Comparison of ENCODE assay signal across 1 cellular context in the genomic region with DNA sequence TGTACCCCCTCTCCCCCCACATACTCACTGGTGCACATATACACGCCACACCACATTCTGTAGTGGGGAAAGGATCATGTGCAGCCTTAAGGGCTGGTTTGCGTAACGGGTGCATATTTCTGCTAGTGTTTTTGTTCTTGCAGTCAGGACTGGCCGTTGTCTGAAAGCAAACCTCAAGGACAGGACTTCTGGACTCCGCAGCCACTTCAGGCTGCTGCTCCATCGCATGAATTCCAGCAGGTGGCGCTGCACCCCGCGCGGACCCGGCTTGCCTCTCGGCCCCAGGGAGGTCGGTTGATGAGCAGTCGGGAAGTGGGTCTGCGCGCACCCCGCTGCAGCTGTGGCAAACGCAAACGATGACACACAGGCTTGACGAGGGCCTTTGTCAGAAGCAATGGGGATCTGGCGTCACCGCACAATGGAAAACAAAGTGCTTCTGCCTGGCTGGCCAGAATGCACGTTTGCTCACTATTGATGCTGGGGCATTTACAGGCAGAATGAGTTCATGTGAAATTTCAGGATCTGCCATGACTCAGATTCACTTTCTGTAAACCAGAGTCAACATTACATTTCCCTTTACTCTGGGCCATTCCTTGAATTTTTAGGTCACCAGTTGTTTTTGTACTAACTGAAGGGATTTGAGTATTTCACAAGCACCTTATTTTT.
TF ChIP-seq lines count a peak whose summit lies in the region.

No MANE protein-coding gene starts in this region.

TF ChIP-seq in HepG2, 621 proteins besides CTCF, POLR2A, EP300 and RAD21 (continued from another document and continues in another):
- TF ChIP-seq, protein P1, sequence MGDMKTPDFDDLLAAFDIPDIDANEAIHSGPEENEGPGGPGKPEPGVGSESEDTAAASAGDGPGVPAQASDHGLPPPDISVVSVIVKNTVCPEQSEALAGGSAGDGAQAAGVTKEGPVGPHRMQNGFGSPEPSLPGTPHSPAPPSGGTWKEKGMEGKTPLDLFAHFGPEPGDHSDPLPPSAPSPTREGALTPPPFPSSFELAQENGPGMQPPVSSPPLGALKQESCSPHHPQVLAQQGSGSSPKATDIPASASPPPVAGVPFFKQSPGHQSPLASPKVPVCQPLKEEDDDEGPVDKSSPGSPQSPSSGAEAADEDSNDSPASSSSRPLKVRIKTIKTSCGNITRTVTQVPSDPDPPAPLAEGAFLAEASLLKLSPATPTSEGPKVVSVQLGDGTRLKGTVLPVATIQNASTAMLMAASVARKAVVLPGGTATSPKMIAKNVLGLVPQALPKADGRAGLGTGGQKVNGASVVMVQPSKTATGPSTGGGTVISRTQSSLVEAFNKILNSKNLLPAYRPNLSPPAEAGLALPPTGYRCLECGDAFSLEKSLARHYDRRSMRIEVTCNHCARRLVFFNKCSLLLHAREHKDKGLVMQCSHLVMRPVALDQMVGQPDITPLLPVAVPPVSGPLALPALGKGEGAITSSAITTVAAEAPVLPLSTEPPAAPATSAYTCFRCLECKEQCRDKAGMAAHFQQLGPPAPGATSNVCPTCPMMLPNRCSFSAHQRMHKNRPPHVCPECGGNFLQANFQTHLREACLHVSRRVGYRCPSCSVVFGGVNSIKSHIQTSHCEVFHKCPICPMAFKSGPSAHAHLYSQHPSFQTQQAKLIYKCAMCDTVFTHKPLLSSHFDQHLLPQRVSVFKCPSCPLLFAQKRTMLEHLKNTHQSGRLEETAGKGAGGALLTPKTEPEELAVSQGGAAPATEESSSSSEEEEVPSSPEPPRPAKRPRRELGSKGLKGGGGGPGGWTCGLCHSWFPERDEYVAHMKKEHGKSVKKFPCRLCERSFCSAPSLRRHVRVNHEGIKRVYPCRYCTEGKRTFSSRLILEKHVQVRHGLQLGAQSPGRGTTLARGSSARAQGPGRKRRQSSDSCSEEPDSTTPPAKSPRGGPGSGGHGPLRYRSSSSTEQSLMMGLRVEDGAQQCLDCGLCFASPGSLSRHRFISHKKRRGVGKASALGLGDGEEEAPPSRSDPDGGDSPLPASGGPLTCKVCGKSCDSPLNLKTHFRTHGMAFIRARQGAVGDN (CRISPR knock-in tag; IDR thresholded peaks at IDR 0.05), result peak; percentile 99
- TF ChIP-seq, protein P2, sequence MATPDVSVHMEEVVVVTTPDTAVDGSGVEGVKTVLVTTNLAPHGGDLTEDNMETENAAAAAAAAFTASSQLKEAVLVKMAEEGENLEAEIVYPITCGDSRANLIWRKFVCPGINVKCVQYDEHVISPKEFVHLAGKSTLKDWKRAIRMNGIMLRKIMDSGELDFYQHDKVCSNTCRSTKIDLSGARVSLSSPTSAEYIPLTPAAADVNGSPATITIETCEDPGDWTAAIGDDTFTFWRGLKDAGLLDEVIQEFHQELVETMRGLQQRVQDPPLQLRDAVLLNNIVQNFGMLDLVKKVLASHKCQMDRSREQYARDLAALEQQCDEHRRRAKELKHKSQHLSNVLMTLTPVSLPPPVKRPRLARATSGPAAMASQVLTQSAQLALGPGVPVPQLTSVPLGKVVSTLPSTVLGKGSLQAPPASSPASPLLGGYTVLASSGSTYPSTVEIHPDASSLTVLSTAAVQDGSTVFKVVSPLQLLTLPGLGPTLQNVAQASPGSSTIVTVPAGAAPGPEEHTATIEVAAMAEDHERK (CRISPR knock-in tag; IDR thresholded peaks at IDR 0.05; ENCODE audit: low read depth), result no peak
- TF ChIP-seq SALL1 (CRISPR knock-in tag; IDR thresholded peaks at IDR 0.05), result peak; percentile 99
- peak; percentile 63; the same call in 1 of the 2 replicates for TF ChIP-seq HOXD1 (CRISPR knock-in tag; IDR thresholded peaks at IDR 0.05)
- TF ChIP-seq SOX6 (IDR thresholded peaks at IDR 0.05), result no peak
- TF ChIP-seq SOX6 (CRISPR knock-in tag; IDR thresholded peaks at IDR 0.05), result peak; percentile 95
- TF ChIP-seq KAT7 (CRISPR knock-in tag; IDR thresholded peaks at IDR 0.05; ENCODE audit: borderline replicate concordance), result peak; percentile 95
- peak; percentile 83; the same call in 1 of the 2 replicates for TF ChIP-seq MIER3 (CRISPR knock-in tag; IDR thresholded peaks at IDR 0.05; ENCODE audit: borderline replicate concordance)
- TF ChIP-seq, protein P3, sequence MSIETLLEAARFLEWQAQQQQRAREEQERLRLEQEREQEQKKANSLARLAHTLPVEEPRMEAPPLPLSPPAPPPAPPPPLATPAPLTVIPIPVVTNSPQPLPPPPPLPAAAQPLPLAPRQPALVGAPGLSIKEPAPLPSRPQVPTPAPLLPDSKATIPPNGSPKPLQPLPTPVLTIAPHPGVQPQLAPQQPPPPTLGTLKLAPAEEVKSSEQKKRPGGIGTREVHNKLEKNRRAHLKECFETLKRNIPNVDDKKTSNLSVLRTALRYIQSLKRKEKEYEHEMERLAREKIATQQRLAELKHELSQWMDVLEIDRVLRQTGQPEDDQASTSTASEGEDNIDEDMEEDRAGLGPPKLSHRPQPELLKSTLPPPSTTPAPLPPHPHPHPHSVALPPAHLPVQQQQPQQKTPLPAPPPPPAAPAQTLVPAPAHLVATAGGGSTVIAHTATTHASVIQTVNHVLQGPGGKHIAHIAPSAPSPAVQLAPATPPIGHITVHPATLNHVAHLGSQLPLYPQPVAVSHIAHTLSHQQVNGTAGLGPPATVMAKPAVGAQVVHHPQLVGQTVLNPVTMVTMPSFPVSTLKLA (IDR thresholded peaks at IDR 0.05), result no peak
- TF ChIP-seq ARNTL (CRISPR knock-in tag; IDR thresholded peaks at IDR 0.05), result peak; percentile 55
- TF ChIP-seq ZNF713 (CRISPR knock-in tag; IDR thresholded peaks at IDR 0.05), result no peak
- TF ChIP-seq, protein P4, sequence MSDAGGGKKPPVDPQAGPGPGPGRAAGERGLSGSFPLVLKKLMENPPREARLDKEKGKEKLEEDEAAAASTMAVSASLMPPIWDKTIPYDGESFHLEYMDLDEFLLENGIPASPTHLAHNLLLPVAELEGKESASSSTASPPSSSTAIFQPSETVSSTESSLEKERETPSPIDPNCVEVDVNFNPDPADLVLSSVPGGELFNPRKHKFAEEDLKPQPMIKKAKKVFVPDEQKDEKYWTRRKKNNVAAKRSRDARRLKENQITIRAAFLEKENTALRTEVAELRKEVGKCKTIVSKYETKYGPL (CRISPR knock-in tag; IDR thresholded peaks at IDR 0.05), result no peak
- TF ChIP-seq ZNF83 (CRISPR knock-in tag; IDR thresholded peaks at IDR 0.05; ENCODE audit: borderline replicate concordance), result no peak
- TF ChIP-seq ZNF335 (CRISPR knock-in tag; IDR thresholded peaks at IDR 0.05), result 0 out of 2 replicates have a peak, but pooled peaks have one; percentile 28
- TF ChIP-seq, protein P5, sequence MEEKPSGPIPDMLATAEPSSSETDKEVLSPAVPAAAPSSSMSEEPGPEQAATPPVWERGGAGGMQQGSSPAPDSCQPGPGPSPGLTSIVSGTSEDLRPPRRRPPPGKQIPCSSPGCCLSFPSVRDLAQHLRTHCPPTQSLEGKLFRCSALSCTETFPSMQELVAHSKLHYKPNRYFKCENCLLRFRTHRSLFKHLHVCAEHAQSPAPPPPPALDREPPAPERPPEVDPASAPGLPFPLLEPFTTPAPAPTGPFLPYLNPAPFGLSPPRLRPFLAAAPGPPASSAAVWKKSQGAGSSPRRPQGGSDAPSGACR (CRISPR knock-in tag; IDR thresholded peaks at IDR 0.05), result peak; percentile 77; the same call in 1 of the 2 replicates
- TF ChIP-seq ZMAT3 (CRISPR knock-in tag; conservative IDR thresholded peaks at IDR 0.05), result no peak; the same call in 1 of the 2 replicates
- peak; percentile 60; the same call in 1 of the 2 replicates for TF ChIP-seq ETV5 (CRISPR knock-in tag; IDR thresholded peaks at IDR 0.05; ENCODE audit: borderline replicate concordance)
- TF ChIP-seq RXRB (CRISPR knock-in tag; IDR thresholded peaks at IDR 0.05; ENCODE audit: borderline replicate concordance), result peak; percentile 73
- no peak for TF ChIP-seq ZNF737 (CRISPR knock-in tag; IDR thresholded peaks at IDR 0.05; ENCODE audit: borderline replicate concordance)
- peak; percentile 47; the same call in 1 of the 2 replicates for TF ChIP-seq CAMTA2 (CRISPR knock-in tag; IDR thresholded peaks at IDR 0.05; ENCODE audit: borderline replicate concordance)
- TF ChIP-seq, protein P6, sequence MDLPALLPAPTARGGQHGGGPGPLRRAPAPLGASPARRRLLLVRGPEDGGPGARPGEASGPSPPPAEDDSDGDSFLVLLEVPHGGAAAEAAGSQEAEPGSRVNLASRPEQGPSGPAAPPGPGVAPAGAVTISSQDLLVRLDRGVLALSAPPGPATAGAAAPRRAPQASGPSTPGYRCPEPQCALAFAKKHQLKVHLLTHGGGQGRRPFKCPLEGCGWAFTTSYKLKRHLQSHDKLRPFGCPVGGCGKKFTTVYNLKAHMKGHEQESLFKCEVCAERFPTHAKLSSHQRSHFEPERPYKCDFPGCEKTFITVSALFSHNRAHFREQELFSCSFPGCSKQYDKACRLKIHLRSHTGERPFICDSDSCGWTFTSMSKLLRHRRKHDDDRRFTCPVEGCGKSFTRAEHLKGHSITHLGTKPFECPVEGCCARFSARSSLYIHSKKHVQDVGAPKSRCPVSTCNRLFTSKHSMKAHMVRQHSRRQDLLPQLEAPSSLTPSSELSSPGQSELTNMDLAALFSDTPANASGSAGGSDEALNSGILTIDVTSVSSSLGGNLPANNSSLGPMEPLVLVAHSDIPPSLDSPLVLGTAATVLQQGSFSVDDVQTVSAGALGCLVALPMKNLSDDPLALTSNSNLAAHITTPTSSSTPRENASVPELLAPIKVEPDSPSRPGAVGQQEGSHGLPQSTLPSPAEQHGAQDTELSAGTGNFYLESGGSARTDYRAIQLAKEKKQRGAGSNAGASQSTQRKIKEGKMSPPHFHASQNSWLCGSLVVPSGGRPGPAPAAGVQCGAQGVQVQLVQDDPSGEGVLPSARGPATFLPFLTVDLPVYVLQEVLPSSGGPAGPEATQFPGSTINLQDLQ (CRISPR knock-in tag; IDR thresholded peaks at IDR 0.05), result no peak
- TF ChIP-seq, protein P7, sequence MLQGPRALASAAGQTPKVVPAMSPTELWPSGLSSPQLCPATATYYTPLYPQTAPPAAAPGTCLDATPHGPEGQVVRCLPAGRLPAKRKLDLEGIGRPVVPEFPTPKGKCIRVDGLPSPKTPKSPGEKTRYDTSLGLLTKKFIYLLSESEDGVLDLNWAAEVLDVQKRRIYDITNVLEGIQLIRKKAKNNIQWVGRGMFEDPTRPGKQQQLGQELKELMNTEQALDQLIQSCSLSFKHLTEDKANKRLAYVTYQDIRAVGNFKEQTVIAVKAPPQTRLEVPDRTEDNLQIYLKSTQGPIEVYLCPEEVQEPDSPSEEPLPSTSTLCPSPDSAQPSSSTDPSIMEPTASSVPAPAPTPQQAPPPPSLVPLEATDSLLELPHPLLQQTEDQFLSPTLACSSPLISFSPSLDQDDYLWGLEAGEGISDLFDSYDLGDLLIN (CRISPR knock-in tag; IDR thresholded peaks at IDR 0.05; ENCODE audit: borderline replicate concordance), result no peak
- TF ChIP-seq, protein P8, sequence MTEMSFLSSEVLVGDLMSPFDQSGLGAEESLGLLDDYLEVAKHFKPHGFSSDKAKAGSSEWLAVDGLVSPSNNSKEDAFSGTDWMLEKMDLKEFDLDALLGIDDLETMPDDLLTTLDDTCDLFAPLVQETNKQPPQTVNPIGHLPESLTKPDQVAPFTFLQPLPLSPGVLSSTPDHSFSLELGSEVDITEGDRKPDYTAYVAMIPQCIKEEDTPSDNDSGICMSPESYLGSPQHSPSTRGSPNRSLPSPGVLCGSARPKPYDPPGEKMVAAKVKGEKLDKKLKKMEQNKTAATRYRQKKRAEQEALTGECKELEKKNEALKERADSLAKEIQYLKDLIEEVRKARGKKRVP (CRISPR knock-in tag; IDR thresholded peaks at IDR 0.05), result peak in 1 of 2 experiments; percentile 86; a peak in 2 of 4 replicates
- TF ChIP-seq ZNF782 (CRISPR knock-in tag; IDR thresholded peaks at IDR 0.05; ENCODE audit: borderline replicate concordance), result peak; percentile 63; the same call in 1 of the 2 replicates
- peak; percentile 54; the same call in 1 of the 2 replicates for TF ChIP-seq GATA4 (IDR thresholded peaks at IDR 0.05; ENCODE audit: borderline replicate concordance, low read depth)
- TF ChIP-seq, protein P9, sequence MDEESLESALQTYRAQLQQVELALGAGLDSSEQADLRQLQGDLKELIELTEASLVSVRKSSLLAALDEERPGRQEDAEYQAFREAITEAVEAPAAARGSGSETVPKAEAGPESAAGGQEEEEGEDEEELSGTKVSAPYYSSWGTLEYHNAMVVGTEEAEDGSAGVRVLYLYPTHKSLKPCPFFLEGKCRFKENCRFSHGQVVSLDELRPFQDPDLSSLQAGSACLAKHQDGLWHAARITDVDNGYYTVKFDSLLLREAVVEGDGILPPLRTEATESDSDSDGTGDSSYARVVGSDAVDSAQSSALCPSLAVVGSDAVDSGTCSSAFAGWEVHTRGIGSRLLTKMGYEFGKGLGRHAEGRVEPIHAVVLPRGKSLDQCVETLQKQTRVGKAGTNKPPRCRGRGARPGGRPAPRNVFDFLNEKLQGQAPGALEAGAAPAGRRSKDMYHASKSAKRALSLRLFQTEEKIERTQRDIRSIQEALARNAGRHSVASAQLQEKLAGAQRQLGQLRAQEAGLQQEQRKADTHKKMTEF (CRISPR knock-in tag; IDR thresholded peaks at IDR 0.05), result peak; percentile 96
- TF ChIP-seq, protein P10, sequence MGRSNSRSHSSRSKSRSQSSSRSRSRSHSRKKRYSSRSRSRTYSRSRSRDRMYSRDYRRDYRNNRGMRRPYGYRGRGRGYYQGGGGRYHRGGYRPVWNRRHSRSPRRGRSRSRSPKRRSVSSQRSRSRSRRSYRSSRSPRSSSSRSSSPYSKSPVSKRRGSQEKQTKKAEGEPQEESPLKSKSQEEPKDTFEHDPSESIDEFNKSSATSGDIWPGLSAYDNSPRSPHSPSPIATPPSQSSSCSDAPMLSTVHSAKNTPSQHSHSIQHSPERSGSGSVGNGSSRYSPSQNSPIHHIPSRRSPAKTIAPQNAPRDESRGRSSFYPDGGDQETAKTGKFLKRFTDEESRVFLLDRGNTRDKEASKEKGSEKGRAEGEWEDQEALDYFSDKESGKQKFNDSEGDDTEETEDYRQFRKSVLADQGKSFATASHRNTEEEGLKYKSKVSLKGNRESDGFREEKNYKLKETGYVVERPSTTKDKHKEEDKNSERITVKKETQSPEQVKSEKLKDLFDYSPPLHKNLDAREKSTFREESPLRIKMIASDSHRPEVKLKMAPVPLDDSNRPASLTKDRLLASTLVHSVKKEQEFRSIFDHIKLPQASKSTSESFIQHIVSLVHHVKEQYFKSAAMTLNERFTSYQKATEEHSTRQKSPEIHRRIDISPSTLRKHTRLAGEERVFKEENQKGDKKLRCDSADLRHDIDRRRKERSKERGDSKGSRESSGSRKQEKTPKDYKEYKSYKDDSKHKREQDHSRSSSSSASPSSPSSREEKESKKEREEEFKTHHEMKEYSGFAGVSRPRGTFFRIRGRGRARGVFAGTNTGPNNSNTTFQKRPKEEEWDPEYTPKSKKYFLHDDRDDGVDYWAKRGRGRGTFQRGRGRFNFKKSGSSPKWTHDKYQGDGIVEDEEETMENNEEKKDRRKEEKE (IDR thresholded peaks at IDR 0.05), result no peak
- TF ChIP-seq, protein P11, sequence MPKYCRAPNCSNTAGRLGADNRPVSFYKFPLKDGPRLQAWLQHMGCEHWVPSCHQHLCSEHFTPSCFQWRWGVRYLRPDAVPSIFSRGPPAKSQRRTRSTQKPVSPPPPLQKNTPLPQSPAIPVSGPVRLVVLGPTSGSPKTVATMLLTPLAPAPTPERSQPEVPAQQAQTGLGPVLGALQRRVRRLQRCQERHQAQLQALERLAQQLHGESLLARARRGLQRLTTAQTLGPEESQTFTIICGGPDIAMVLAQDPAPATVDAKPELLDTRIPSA (CRISPR knock-in tag; IDR thresholded peaks at IDR 0.05; ENCODE audit: borderline replicate concordance), result no peak
- peak; percentile 79; the same call in 1 of the 2 replicates for TF ChIP-seq KLF9 (CRISPR knock-in tag; IDR thresholded peaks at IDR 0.05; ENCODE audit: low read depth)
- TF ChIP-seq, protein P12, sequence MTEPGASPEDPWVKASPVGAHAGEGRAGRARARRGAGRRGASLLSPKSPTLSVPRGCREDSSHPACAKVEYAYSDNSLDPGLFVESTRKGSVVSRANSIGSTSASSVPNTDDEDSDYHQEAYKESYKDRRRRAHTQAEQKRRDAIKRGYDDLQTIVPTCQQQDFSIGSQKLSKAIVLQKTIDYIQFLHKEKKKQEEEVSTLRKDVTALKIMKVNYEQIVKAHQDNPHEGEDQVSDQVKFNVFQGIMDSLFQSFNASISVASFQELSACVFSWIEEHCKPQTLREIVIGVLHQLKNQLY (CRISPR knock-in tag; IDR thresholded peaks at IDR 0.05), result 0 out of 2 replicates have a peak, but pooled peaks have one; percentile 37
- TF ChIP-seq GPN1 (CRISPR knock-in tag; IDR thresholded peaks at IDR 0.05; ENCODE audit: borderline replicate concordance), result no peak
- TF ChIP-seq ZNF274 (CRISPR knock-in tag; IDR thresholded peaks at IDR 0.05), result no peak
- TF ChIP-seq DNMT1 (CRISPR knock-in tag; IDR thresholded peaks at IDR 0.05), result peak; percentile 87; the same call in 1 of the 2 replicates
